ENCODE assay signal across 22 cellular contexts in genomic region chr3:49324768-49325167, GRCh38.
"Had no signal": no experiment of that assay in that cellular context is flagged by ENCODE, and none has a peak within 500 bp of the region (broad histone marks: within the 10 kb centered on the region; RNA-seq: fewer than 3 reads in every experiment).

No MANE protein-coding gene starts in this region.

- H3K9me3 ChIP-seq: SJSA1 had no signal

- H3K27ac ChIP-seq: SJSA1, SK-N-MC had no signal

- DNase-seq: IMR-90, Karpas-422, KG1, MM.1S, NCI-H1092 treated with DMSO at 0.1 percent for 48 hours, NCI-H1436, NCI-H187, NCI-H2029, NCI-H2081 treated with DMSO at 0.1 percent for 48 hours, NCI-H2171, NCI-H226, NCI-H446, NCI-H510A, NCI-H524 treated with DMSO at 0.1 percent for 48 hours, NCI-H69, NCI-H774, Right ventricle myocardium superior, RPMI8226, SIG-M5 had no signal

- H3K4me3 ChIP-seq: SJSA1, SK-N-MC had no signal

- ATAC-seq: HepG2 had no signal

- H3K4me1 ChIP-seq: SJSA1 had no signal

- H3K27me3 ChIP-seq: SJSA1 had no signal
